ENCODE assay signal across 1 cellular context in the genomic region with DNA sequence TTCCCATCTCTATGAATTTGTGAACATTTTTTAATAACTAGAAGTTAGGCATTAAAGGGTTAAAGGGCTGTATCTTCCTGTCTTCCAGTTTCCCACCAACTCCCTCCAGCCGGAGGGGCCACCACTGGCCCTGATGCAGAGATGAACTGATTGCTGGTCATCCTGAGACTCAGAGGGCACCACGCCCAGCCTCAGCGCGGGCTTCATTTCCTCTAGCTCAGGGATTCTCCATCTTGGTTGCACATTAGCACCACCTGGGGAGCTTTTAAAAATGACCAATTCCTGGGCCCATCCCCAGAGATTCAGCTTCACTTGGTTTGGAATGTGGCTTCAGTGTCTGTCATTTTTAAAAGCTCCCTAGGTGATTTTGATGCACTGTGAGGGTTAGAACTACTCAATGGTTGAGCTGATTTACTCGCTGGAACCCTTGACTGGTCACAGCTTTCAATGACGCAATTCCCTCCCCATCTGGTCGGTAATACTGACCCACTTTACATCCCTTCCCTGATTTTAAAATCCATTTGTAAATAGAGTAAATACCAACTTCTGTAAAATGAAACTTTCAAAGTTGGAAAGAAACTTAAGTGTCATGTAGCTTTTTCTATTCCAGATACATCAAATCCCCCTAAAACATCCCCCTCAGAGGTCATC.
TF ChIP-seq lines count a peak whose summit lies in the region.

No MANE protein-coding gene starts in this region.

TF ChIP-seq in IMR-90, 13 proteins besides CTCF, POLR2A, EP300 and RAD21:
- TF ChIP-seq, protein P1, sequence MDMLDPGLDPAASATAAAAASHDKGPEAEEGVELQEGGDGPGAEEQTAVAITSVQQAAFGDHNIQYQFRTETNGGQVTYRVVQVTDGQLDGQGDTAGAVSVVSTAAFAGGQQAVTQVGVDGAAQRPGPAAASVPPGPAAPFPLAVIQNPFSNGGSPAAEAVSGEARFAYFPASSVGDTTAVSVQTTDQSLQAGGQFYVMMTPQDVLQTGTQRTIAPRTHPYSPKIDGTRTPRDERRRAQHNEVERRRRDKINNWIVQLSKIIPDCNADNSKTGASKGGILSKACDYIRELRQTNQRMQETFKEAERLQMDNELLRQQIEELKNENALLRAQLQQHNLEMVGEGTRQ (IDR thresholded peaks at IDR 0.05; ENCODE audit: low read depth, low read length) = no peak
- TF ChIP-seq RFX5 (IDR thresholded peaks at IDR 0.05; ENCODE audit: low read depth, low read length) = no peak
- TF ChIP-seq, protein P2, sequence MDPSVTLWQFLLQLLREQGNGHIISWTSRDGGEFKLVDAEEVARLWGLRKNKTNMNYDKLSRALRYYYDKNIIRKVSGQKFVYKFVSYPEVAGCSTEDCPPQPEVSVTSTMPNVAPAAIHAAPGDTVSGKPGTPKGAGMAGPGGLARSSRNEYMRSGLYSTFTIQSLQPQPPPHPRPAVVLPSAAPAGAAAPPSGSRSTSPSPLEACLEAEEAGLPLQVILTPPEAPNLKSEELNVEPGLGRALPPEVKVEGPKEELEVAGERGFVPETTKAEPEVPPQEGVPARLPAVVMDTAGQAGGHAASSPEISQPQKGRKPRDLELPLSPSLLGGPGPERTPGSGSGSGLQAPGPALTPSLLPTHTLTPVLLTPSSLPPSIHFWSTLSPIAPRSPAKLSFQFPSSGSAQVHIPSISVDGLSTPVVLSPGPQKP (IDR thresholded peaks at IDR 0.05; ENCODE audit: borderline replicate concordance, low read depth, low read length) = no peak
- no peak for TF ChIP-seq MAFK (IDR thresholded peaks at IDR 0.05; ENCODE audit: low read depth, low read length)
- TF ChIP-seq CEBPB (IDR thresholded peaks at IDR 0.05; ENCODE audit: low read depth, low read length) = peak; percentile 66
